Comparison of ENCODE assay signal across 26 cellular contexts in the genomic region with DNA sequence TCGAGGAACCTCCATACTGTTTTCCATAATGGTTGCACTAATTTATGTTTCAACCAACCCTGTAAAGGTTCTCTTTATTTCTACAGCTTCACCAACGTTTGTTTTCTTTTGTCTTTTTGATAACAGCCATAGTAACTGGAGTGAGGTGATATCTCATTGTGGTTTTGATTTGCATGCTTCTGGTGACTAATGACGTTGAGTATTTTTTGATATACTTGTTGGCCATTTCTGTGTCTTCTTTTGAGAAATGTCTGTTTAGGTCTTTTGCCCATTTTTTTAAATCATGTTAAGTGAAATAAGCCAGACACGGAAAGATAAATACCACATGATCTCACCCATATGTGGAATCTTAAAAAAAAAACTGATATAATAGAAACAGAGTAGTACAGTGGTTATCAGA.
A peak's percentile ranks its signal among the peaks of the same experiment; 100 is the strongest.
DNase-seq lines count a peak whose midpoint lies in the region; ATAC-seq, FAIRE-seq and TF ChIP-seq lines count a peak whose summit lies in the region.
"Had no signal": no experiment of that assay in that cellular context is flagged by ENCODE, and none has a peak within 500 bp of the region (broad histone marks: within the 10 kb centered on the region; RNA-seq: fewer than 3 reads in every experiment).

No MANE protein-coding gene starts in this region.

- peak overlapping the region; percentile 24 for H2BK120ac ChIP-seq in IMR-90 (ENCODE audit: low read depth, low read length)

- no peak overlapping the region; a peak in 1 of 4 replicates for H4K8ac ChIP-seq in IMR-90 (ENCODE audit: low read depth in 2 of 2, low read length in 2 of 2)

- H3K9me3 Mint-ChIP-seq in astrocyte (ENCODE audit: unreplicated experiment): no peaks in the 10 kb centered on the region
- H3K9me3 Mint-ChIP-seq in nephron progenitor cell: no peaks in the 10 kb centered on the region
- H3K9me3 Mint-ChIP-seq: GM23338, HFFc6, IgD-negative memory B cell had no signal

- no peak overlapping the region for H3K4me3 Mint-ChIP-seq in astrocyte (ENCODE audit: unreplicated experiment)
- H3K4me3 Mint-ChIP-seq in nephron progenitor cell: no peak overlapping the region
- H3K4me3 Mint-ChIP-seq: GM23338, HFFc6, IgD-negative memory B cell had no signal

- peak overlapping the region; percentile 46 for H2BK5ac ChIP-seq in IMR-90 (ENCODE audit: low read depth, low read length, poor library complexity, severe bottlenecking)

- no peak for TF ChIP-seq RAD21 in IMR-90 (IDR thresholded peaks at IDR 0.05; ENCODE audit: low read length)

- dilution Hi-C loops in IMR-90 (cut with HindIII; ENCODE audit: low sequenced_read_pairs, unreplicated experiment): no loop called here

- no peak overlapping the region for H3K56ac ChIP-seq in IMR-90 (ENCODE audit: extremely low read depth, insufficient read depth, low read length)

- peak; percentile 74 for DNase-seq in IMR-90
- DNase-seq in OCI-M1 (lab: John Stamatoyannopoulos, UW): peak; percentile 36
- peak; percentile 81 for DNase-seq in astrocyte (ENCODE audit: low read depth)
- peak; percentile 83 for DNase-seq in fibroblast of the aortic adventitia (ENCODE audit: low read depth)
- no peak for DNase-seq in nephron progenitor cell
- DNase-seq in NCI-H446 (lab: John Stamatoyannopoulos, UW): no peak
- no peak for DNase-seq in HuH-7.5 (ENCODE audit: low spot score)
- DNase-seq in stimulated activated CD4-positive, alpha-beta T cell treated with anti-CD3 and anti-CD28 coated beads, Interleukin-4, amount 100 ng/mL, for 24 hours: no peak
- DNase-seq: CD4-positive, CD25-positive, alpha-beta regulatory T cell; GDM1; HFFc6; NCI-H1092 treated with DMSO at 0.1 percent for 48 hours; NCI-H1436; NCI-H187; NCI-H2081 treated with DMSO at 0.1 percent for 48 hours; NCI-H2171 treated with DMSO at 0.1 percent for 48 hours; NCI-H524 treated with DMSO at 0.1 percent for 48 hours; SHP77 treated with DMSO at 0.1 percent for 48 hours; SW 1271 had no signal

- H3K27ac ChIP-seq in IMR-90 (ENCODE audit: insufficient read depth, low read length) (no peak overlapping the region), astrocyte (ENCODE audit: low read depth, low read length) (no peak overlapping the region)
- H3K27ac ChIP-seq: BLaER1, KMS-11 had no signal

- in situ Hi-C loops in IMR-90 (cut with MboI; ENCODE audit: low sequenced_read_pairs): no loop called here

- POLR2A ChIA-PET in IMR-90 (lab: Charles Lee; ENCODE audit: unreplicated experiment): no interaction called here

- peak overlapping the region; percentile 31; the same call in 1 of the 2 replicates for H4K91ac ChIP-seq in IMR-90 (ENCODE audit: insufficient read depth, low read depth, low read length)

- CTCF ChIA-PET in IMR-90 (lab: Yijun Ruan, JAX): no interaction called here

- no peaks in the 10 kb centered on the region for H3K79me2 ChIP-seq in astrocyte (ENCODE audit: insufficient read depth, low read length)

- H3K9me3 ChIP-seq in IMR-90 (ENCODE audit: control insufficient read depth, insufficient read depth, low read length) (no peaks in the 10 kb centered on the region), astrocyte (ENCODE audit: insufficient read depth, low read depth, low read length) (no peaks in the 10 kb centered on the region)
- H3K9me3 ChIP-seq: BLaER1, HAP-1 had no signal

- H3K9ac ChIP-seq in IMR-90 (ENCODE audit: low read depth, low read length) (no peak overlapping the region), astrocyte (ENCODE audit: low read length) (no peak overlapping the region)
- H3K9ac ChIP-seq: BLaER1, KMS-11 had no signal

- TF ChIP-seq POLR2A in IMR-90 (IDR thresholded peaks at IDR 0.05; ENCODE audit: low read depth, low read length): no peak

- H4K5ac ChIP-seq in IMR-90 (ENCODE audit: low read depth, low read length): no peak overlapping the region

- peak overlapping the region; percentile 92; the same call in 1 of the 2 replicates for H3K18ac ChIP-seq in IMR-90 (ENCODE audit: low read depth, low read length)

- no peak overlapping the region; the same call in 2 of the 3 replicates for H2BK15ac ChIP-seq in IMR-90 (ENCODE audit: low read depth, low read length)

- H4K20me1 ChIP-seq in IMR-90 (ENCODE audit: insufficient read depth, low read length) (no peaks in the 10 kb centered on the region), astrocyte (ENCODE audit: insufficient read depth, low read length) (no peaks in the 10 kb centered on the region)
- H4K20me1 ChIP-seq: BLaER1 had no signal

- H3K36me3 Mint-ChIP-seq in astrocyte (ENCODE audit: low read depth, unreplicated experiment) (no peaks in the 10 kb centered on the region), nephron progenitor cell (ENCODE audit: low read depth) (no peaks in the 10 kb centered on the region)
- H3K36me3 Mint-ChIP-seq: CD4-positive, CD25-positive, alpha-beta regulatory T cell; IgD-negative memory B cell had no signal

- H3K4me3 ChIP-seq in IMR-90 (ENCODE audit: insufficient read depth, low read depth, low read length) (no peak overlapping the region), astrocyte (ENCODE audit: insufficient read depth, low read depth, low read length) (no peak overlapping the region), fibroblast of the aortic adventitia (ENCODE audit: low read depth, low read length) (no peak overlapping the region)
- H3K4me3 ChIP-seq: BLaER1, GM12878, GM23338, HAP-1 had no signal

- H3K4me1 Mint-ChIP-seq in astrocyte (ENCODE audit: low read depth, unreplicated experiment): peaks cover 26% of the 10 kb centered on the region
- peaks cover 39% of the 10 kb centered on the region for H3K4me1 Mint-ChIP-seq in nephron progenitor cell
- H3K4me1 Mint-ChIP-seq: CD4-positive, CD25-positive, alpha-beta regulatory T cell; GM23338; IgD-negative memory B cell had no signal

- H3K36me3 ChIP-seq in IMR-90 (ENCODE audit: control insufficient read depth, insufficient read depth, low read length) (no peaks in the 10 kb centered on the region), astrocyte (ENCODE audit: insufficient read depth, low read length) (no peaks in the 10 kb centered on the region)
- H3K36me3 ChIP-seq: BLaER1, HAP-1 had no signal

- H3K9me1 ChIP-seq in IMR-90 (ENCODE audit: insufficient read depth, low read length): no peaks in the 10 kb centered on the region

- 0 out of 2 replicates have a peak, but pooled peaks have one; percentile 10 for ATAC-seq in IMR-90 (ENCODE audit: low read depth)
- ATAC-seq: GM12878, GM23338 had no signal

- WGBS in IMR-90 (ENCODE audit: extremely low coverage in 2 of 2, insufficient read length in 1 of 2), 2 experiments: no CpG with 5 or more reads among the region's 4 CpGs

- H2AK5ac ChIP-seq in IMR-90 (ENCODE audit: low read depth, low read length): no peak overlapping the region

- H3K27ac Mint-ChIP-seq in astrocyte (ENCODE audit: unreplicated experiment) (no peak overlapping the region), nephron progenitor cell (no peak overlapping the region)
- H3K27ac Mint-ChIP-seq: CD4-positive, CD25-positive, alpha-beta regulatory T cell; GM23338; HFFc6; IgD-negative memory B cell had no signal

- intact Hi-C loops in IMR-90 (cut with micrococcal nuclease): loop anchor here (5.0 kb wide), 1 partner anchor 80 kb away; no protein-coding TSS in a partner anchor

- H3K27me3 Mint-ChIP-seq in astrocyte (ENCODE audit: low read depth, unreplicated experiment) (no peaks in the 10 kb centered on the region), nephron progenitor cell (ENCODE audit: low read depth, poor library complexity) (peaks cover 4% of the 10 kb centered on the region)

- H3K4me2 ChIP-seq in IMR-90 (ENCODE audit: low read depth, low read length) (no peak overlapping the region), astrocyte (ENCODE audit: low read length) (no peak overlapping the region)
- H3K4me2 ChIP-seq: BLaER1, GM23338, KMS-11 had no signal

- peaks cover 11% of the 10 kb centered on the region for H3K4me1 ChIP-seq in IMR-90 (ENCODE audit: control insufficient read depth, insufficient read depth, low read length)
- H3K4me1 ChIP-seq in astrocyte (ENCODE audit: insufficient read depth, low read length): peaks cover 9% of the 10 kb centered on the region

- H3K4ac ChIP-seq in IMR-90 (ENCODE audit: low read depth, low read length): 0 out of 2 replicates have a peak overlapping the region, but pooled peaks have one; percentile 8

- H3K27me3 ChIP-seq in IMR-90 (ENCODE audit: control insufficient read depth, insufficient read depth, low read length) (no peaks in the 10 kb centered on the region), astrocyte (ENCODE audit: insufficient read depth, low read length) (no peaks in the 10 kb centered on the region)
- H3K27me3 ChIP-seq: BLaER1 had no signal

- no peaks in the 10 kb centered on the region for H3K79me1 ChIP-seq in IMR-90 (ENCODE audit: low read depth in 1 of 2, low read length in 2 of 2)

- no peak overlapping the region for H2AK9ac ChIP-seq in IMR-90 (replicated peaks; ENCODE audit: low read depth, low read length, poor library complexity)

- no TSS peak for BruUV-seq in IMR-90 (replicated peaks; lab: Mats Ljungman, UMichigan)

- peak; percentile 76 for FAIRE-seq in astrocyte (lab: Jason Lieb, UNC)
- FAIRE-seq: A204.1, GM12878 had no signal

- no peak overlapping the region for H2BK20ac ChIP-seq in IMR-90 (ENCODE audit: low read depth, low read length)

- no peak for TF ChIP-seq CTCF in IMR-90 (conservative IDR thresholded peaks at IDR 0.05; ENCODE audit: low read depth, low read length)
- no peak for TF ChIP-seq CTCF in astrocyte (IDR thresholded peaks at IDR 0.05; ENCODE audit: insufficient read depth, low read depth, low read length)
- TF ChIP-seq CTCF in fibroblast of the aortic adventitia (IDR thresholded peaks at IDR 0.05; ENCODE audit: insufficient read depth, low read length): no peak
- TF ChIP-seq CTCF in nephron progenitor cell (IDR thresholded peaks at IDR 0.05): no peak

- H2AFZ ChIP-seq in IMR-90 (replicated peaks; ENCODE audit: low read length, poor library complexity): no peak overlapping the region
- H2AFZ ChIP-seq in astrocyte (ENCODE audit: low read depth, low read length): no peak overlapping the region
- H2AFZ ChIP-seq: GM23338 had no signal

- no peak overlapping the region for H3K23ac ChIP-seq in IMR-90 (ENCODE audit: low read depth, low read length)

- no peak overlapping the region for H3K14ac ChIP-seq in IMR-90 (replicated peaks; ENCODE audit: low read depth, low read length)

TF ChIP-seq in IMR-90, 13 proteins besides CTCF, POLR2A, EP300 and RAD21 (continues in another document):
- TF ChIP-seq, protein P1, sequence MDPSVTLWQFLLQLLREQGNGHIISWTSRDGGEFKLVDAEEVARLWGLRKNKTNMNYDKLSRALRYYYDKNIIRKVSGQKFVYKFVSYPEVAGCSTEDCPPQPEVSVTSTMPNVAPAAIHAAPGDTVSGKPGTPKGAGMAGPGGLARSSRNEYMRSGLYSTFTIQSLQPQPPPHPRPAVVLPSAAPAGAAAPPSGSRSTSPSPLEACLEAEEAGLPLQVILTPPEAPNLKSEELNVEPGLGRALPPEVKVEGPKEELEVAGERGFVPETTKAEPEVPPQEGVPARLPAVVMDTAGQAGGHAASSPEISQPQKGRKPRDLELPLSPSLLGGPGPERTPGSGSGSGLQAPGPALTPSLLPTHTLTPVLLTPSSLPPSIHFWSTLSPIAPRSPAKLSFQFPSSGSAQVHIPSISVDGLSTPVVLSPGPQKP (IDR thresholded peaks at IDR 0.05; ENCODE audit: borderline replicate concordance, low read depth, low read length): no peak
- TF ChIP-seq BHLHE40 (IDR thresholded peaks at IDR 0.05; ENCODE audit: low read depth, low read length) (no peak), CHD1 (IDR thresholded peaks at IDR 0.05; ENCODE audit: low read depth, low read length) (no peak), MXI1 (IDR thresholded peaks at IDR 0.05; ENCODE audit: borderline replicate concordance, low read depth, low read length) (no peak)

Comparison
In these comparisons a context has a peak if more than half of its experiments do, and no peak if none do; other contexts are left out.
1. DNase-seq: peak in IMR-90 (single experiment), OCI-M1 (single experiment), astrocyte (single experiment) and fibroblast of the aortic adventitia (single experiment); none in nephron progenitor cell (single experiment), NCI-H446 (0 of 2), HuH-7.5 (single experiment) and stimulated activated CD4-positive, alpha-beta T cell treated with anti-CD3 and anti-CD28 coated beads, Interleukin-4, amount 100 ng/mL, for 24 hours (single experiment).